10 cellular contexts compared by ENCODE assay signal in the genomic region with DNA sequence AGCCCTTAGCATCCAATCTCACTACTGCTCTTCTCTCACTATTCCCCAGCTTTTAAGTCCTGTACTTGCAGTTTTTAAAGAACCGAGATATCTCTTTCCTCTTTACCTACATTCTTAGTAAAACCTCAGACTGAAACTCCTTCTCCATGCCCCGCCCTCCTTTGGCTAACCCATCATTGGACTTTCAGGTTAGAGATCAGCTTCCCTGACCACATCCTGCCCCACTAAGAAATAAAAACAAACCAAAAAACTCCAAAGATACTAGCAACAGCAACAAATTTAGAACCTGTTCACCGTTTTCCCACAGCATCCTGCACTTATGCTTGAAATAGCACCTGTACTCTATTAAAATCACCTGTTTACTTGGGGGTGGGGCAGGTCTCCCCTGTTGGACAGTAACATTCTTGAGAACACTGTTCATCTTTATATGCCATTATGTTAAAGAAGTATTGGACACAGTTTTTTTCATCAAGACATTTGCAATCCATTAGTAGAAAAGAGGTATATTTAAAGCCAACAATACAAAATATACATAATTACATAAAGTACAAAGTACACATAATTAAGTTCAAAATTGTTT. TPM values are rescaled to one million over a fixed set of nuclear protein-coding genes. Genes with fewer than 3 reads are reported as not detected.
DNase-seq lines count a peak whose midpoint lies in the region; ATAC-seq and TF ChIP-seq lines count a peak whose summit lies in the region.
"Had no signal": no experiment of that assay in that cellular context is flagged by ENCODE, and none has a peak within 500 bp of the region (broad histone marks: within the 10 kb centered on the region; RNA-seq: fewer than 3 reads in every experiment).

No MANE protein-coding gene starts in this region.

- POLR2A ChIA-PET in activated CD4-positive, alpha-beta T cell treated with anti-CD3 and anti-CD28 coated beads for 36 hours (lab: Charles Lee), result no interaction called here

- no peaks in the 10 kb centered on the region for H3K27me3 Mint-ChIP-seq in activated CD4-positive, alpha-beta T cell treated with anti-CD3 and anti-CD28 coated beads for 36 hours
- H3K27me3 Mint-ChIP-seq in mesothelial cell of epicardium (ENCODE audit: low read depth) (no peaks in the 10 kb centered on the region), CD14-positive monocyte (ENCODE audit: low read depth in 3 of 3) (peaks cover 2 to 10% (median 3%) of the 10 kb centered on the region in 3 donors)

- no peaks in the 10 kb centered on the region for H4K20me1 ChIP-seq in KMS-11 (ENCODE audit: insufficient read depth)

- CTCF ChIA-PET in activated CD4-positive, alpha-beta T cell treated with anti-CD3 and anti-CD28 coated beads for 36 hours (lab: Charles Lee), result interaction anchor here (1.2 kb wide), 1 partner anchor 35 kb away, joined by 3 read pairs; no protein-coding TSS in a partner anchor

- no peak overlapping the region for H3K4me3 Mint-ChIP-seq in activated CD4-positive, alpha-beta T cell treated with anti-CD3 and anti-CD28 coated beads for 36 hours
- H3K4me3 Mint-ChIP-seq in mesothelial cell of epicardium (no peak overlapping the region), CD14-positive monocyte (no peak overlapping the region)

- intact Hi-C loops in activated CD4-positive, alpha-beta T cell treated with anti-CD3 and anti-CD28 coated beads for 36 hours (cut with DNase I, micrococcal nuclease), result loop anchor here in 1 of 2 experiments (1.0 kb wide), 1 partner anchor 16 kb away; the partner anchor contains the start of gene SMAP1
- intact Hi-C loops in right lobe of liver (cut with DNase I), result no loop called here
- intact Hi-C loops in CD14-positive monocyte (cut with micrococcal nuclease), result no loop called here

- H3K4me3 ChIP-seq in KMS-11 (IDR thresholded peaks at IDR 0.05; ENCODE audit: insufficient read depth, low read depth, low read length) (no peak overlapping the region), right lobe of liver (no peak overlapping the region)
- H3K4me3 ChIP-seq: A549 had no signal

- TF ChIP-seq POLR2A in right lobe of liver (IDR thresholded peaks at IDR 0.05), result no peak

- H3K27ac ChIP-seq in KMS-11 (no peak overlapping the region), right lobe of liver (no peak overlapping the region)
- H3K27ac ChIP-seq: A549 had no signal

- H3K9ac ChIP-seq in KMS-11, result no peak overlapping the region

- no peaks in the 10 kb centered on the region for H3K9me3 ChIP-seq in right lobe of liver
- H3K9me3 ChIP-seq: A549 had no signal

- 80% methylated on average over 3 of the region's 3 CpGs for WGBS in right lobe of liver (ENCODE audit: insufficient coverage, low coverage, low lambda C conversion rate, missing lambda C conversion rate)

- H3K27ac Mint-ChIP-seq in activated CD4-positive, alpha-beta T cell treated with anti-CD3 and anti-CD28 coated beads for 36 hours, result peak overlapping the region; percentile 65
- H3K27ac Mint-ChIP-seq in mesothelial cell of epicardium, result no peak overlapping the region
- H3K27ac Mint-ChIP-seq in CD14-positive monocyte, result no peak overlapping the region

- peaks cover 22% of the 10 kb centered on the region for H3K4me1 Mint-ChIP-seq in activated CD4-positive, alpha-beta T cell treated with anti-CD3 and anti-CD28 coated beads for 36 hours
- H3K4me1 Mint-ChIP-seq in mesothelial cell of epicardium (no peaks in the 10 kb centered on the region), CD14-positive monocyte (no peaks in the 10 kb centered on the region)

- no peaks in the 10 kb centered on the region for H3K79me2 ChIP-seq in KMS-11 (ENCODE audit: insufficient read depth, low read depth)

- TF ChIP-seq CTCF in KMS-11 (conservative IDR thresholded peaks at IDR 0.05; ENCODE audit: low read depth, low read length) (no peak), mesothelial cell of epicardium (IDR thresholded peaks at IDR 0.05; ENCODE audit: unreplicated experiment) (no peak), right lobe of liver (IDR thresholded peaks at IDR 0.05) (no peak), CD14-positive monocyte (IDR thresholded peaks at IDR 0.05) (no peak)

- peak; percentile 90 for ATAC-seq in activated CD4-positive, alpha-beta T cell treated with anti-CD3 and anti-CD28 coated beads for 36 hours
- ATAC-seq in right lobe of liver, result no peak
- ATAC-seq: A549 had no signal

- no peaks in the 10 kb centered on the region for H3K9me3 Mint-ChIP-seq in activated CD4-positive, alpha-beta T cell treated with anti-CD3 and anti-CD28 coated beads for 36 hours (ENCODE audit: low read depth)
- no peaks in the 10 kb centered on the region for H3K9me3 Mint-ChIP-seq in mesothelial cell of epicardium
- H3K9me3 Mint-ChIP-seq in CD14-positive monocyte, result peaks cover 0 to 4% (median 2%) of the 10 kb centered on the region in 7 donors

- H3K36me3 Mint-ChIP-seq in activated CD4-positive, alpha-beta T cell treated with anti-CD3 and anti-CD28 coated beads for 36 hours (ENCODE audit: low read depth), result no peaks in the 10 kb centered on the region
- H3K36me3 Mint-ChIP-seq in mesothelial cell of epicardium (no peaks in the 10 kb centered on the region), CD14-positive monocyte (no peaks in the 10 kb centered on the region)

- no peaks in the 10 kb centered on the region for H3K36me3 ChIP-seq in KMS-11 (ENCODE audit: insufficient read depth)
- H3K36me3 ChIP-seq in right lobe of liver, result no peaks in the 10 kb centered on the region

- peak; percentile 74 for DNase-seq in activated CD4-positive, alpha-beta T cell treated with anti-CD3 and anti-CD28 coated beads for 36 hours
- no peak for DNase-seq in activated CD4-positive, alpha-beta T cell treated with anti-CD3 and anti-CD28 coated beads for 1 hour
- DNase-seq in activated T-helper 1 cell treated with Interleukin-2 at 50 U/mL for 16 hours (ENCODE audit: low read depth), result peak; percentile 35
- DNase-seq in stimulated activated naive CD4-positive, alpha-beta T cell treated with Interleukin-2 at 50 U/mL for 16 hours (lab: John Stamatoyannopoulos, UW), result peak; percentile 41
- DNase-seq in mesothelial cell of epicardium (ENCODE audit: low spot score in 2 of 2, unreplicated experiment in 2 of 2), result no peak
- DNase-seq in right lobe of liver, result no peak
- no peak for DNase-seq in CD14-positive monocyte (ENCODE audit: low spot score)
- DNase-seq: amygdala had no signal

- H2AFZ ChIP-seq in KMS-11 (ENCODE audit: low read depth), result no peak overlapping the region

- H3K4me2 ChIP-seq in KMS-11, result peak overlapping the region; percentile 59
- H3K4me2 ChIP-seq: A549 had no signal

- peaks cover 25% of the 10 kb centered on the region for H3K4me1 ChIP-seq in KMS-11 (ENCODE audit: low read depth, poor library complexity, severe bottlenecking)
- no peaks in the 10 kb centered on the region for H3K4me1 ChIP-seq in right lobe of liver
- H3K4me1 ChIP-seq: A549 had no signal

- H3K27me3 ChIP-seq in KMS-11 (ENCODE audit: insufficient read depth, low read depth) (no peaks in the 10 kb centered on the region), right lobe of liver (no peaks in the 10 kb centered on the region)

RNA-seq across cellular contexts. Expression of gene SMAP1, which starts 16.3 kb away (rescaled TPM):
- total RNA-seq in activated CD4-positive, alpha-beta T cell treated with anti-CD3 and anti-CD28 coated beads for 36 hours, result 10 to 100 TPM; 24.8 to 31.5 TPM
- 24.8 to 27.8 TPM (median 25.7 TPM) in 3 replicates for total RNA-seq in mesothelial cell of epicardium
- total RNA-seq in right lobe of liver, result 10 to 100 TPM in 4 of 6 experiments, 1 to 10 TPM in 2; 9.1 to 16.1 (median 12.2) TPM
- 10 to 100 TPM; 12.6 to 20.3 TPM for polyA plus RNA-seq in CD14-positive monocyte

Comparison
In these comparisons a context has a peak if more than half of its experiments do, and no peak if none do; other contexts are left out.
1. DNase-seq: peak in activated CD4-positive, alpha-beta T cell treated with anti-CD3 and anti-CD28 coated beads for 36 hours (single experiment), activated T-helper 1 cell treated with Interleukin-2 at 50 U/mL for 16 hours (single experiment) and stimulated activated naive CD4-positive, alpha-beta T cell treated with Interleukin-2 at 50 U/mL for 16 hours (single experiment); none in activated CD4-positive, alpha-beta T cell treated with anti-CD3 and anti-CD28 coated beads for 1 hour (single experiment), mesothelial cell of epicardium (0 of 2), right lobe of liver (0 of 3) and CD14-positive monocyte (single experiment).